Comparison of ENCODE assay signal across 10 cellular contexts in the genomic region with DNA sequence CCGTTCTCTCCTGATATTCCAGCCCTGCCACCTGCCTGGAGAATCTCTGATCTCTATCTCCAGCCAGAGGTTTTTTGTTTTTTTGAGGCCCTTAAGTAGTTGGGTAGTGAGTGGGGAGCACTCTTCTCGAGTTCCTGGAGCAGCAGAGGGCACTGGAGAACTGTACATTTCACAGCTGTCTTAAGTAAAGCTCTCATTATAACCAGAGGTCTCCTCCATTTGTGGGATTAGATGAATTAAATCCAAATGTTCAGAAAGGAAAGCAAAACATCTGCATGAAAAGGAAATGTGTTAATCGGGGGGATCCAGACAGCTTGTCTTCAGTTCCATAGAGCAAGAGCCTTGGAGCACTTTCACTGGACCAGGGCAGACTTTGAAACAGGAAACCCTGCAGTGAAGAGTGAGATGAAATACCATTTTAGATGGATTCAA. TPM values are rescaled to one million over a fixed set of nuclear protein-coding genes. Genes with fewer than 3 reads are reported as not detected.
DNase-seq lines count a peak whose midpoint lies in the region; ATAC-seq and TF ChIP-seq lines count a peak whose summit lies in the region.
"Had no signal": no experiment of that assay in that cellular context is flagged by ENCODE, and none has a peak within 500 bp of the region (broad histone marks: within the 10 kb centered on the region; RNA-seq: fewer than 3 reads in every experiment).

No MANE protein-coding gene starts in this region.

- ATAC-seq in GM19351 (IDR thresholded peaks at IDR 0.05; ENCODE audit: unreplicated experiment): no peak
- no peak for ATAC-seq in GM21737 (IDR thresholded peaks at IDR 0.05; ENCODE audit: unreplicated experiment)

- H3K4me3 ChIP-seq in dorsolateral prefrontal cortex: no peak overlapping the region

- DNase-seq in NCI-H2227 treated with DMSO at 0.1 percent for 48 hours (lab: John Stamatoyannopoulos, UW): peak; percentile 19
- DNase-seq in NCI-H2227 (lab: John Stamatoyannopoulos, UW; ENCODE audit: unreplicated experiment): no peak
- DNase-seq in NCI-H69 (lab: John Stamatoyannopoulos, UW): peak; percentile 8
- peak in 2 of 10 donors; percentile 20 to 43 for DNase-seq in dorsolateral prefrontal cortex
- DNase-seq in putamen (ENCODE audit: low spot score): peak; percentile 52
- no peak for DNase-seq in DMS153 (lab: John Stamatoyannopoulos, UW)
- DNase-seq: activated effector memory CD4-positive, alpha-beta T cell treated with anti-CD3 and anti-CD28 coated beads, Interleukin-2, amount 50 U/mL, for 16 hours; NCI-H526 had no signal

- peak in 46 of 56 donors; percentile 12 to 71 (median 39) for TF ChIP-seq CTCF in dorsolateral prefrontal cortex (IDR thresholded peaks at IDR 0.05 in 54 of 56, conservative IDR thresholded peaks at IDR 0.05 in 2 of 56; ENCODE audit: low read depth in 1 of 56, partially characterized antibody in 56 of 56)

- no peaks in the 10 kb centered on the region for H3K27me3 ChIP-seq in dorsolateral prefrontal cortex

- intact Hi-C loops in dorsolateral prefrontal cortex (cut with DNase I): loop anchor here in 1 of 2 donors (1.0 kb wide), 1 partner anchor 86 kb away; no protein-coding TSS in a partner anchor

- peak overlapping the region in 10 of 59 donors; percentile 9 to 64 (median 36) for H3K27ac ChIP-seq in dorsolateral prefrontal cortex

RNA-seq across cellular contexts. Expression of gene AOX1, which starts 32.8 kb away (rescaled TPM):
- 1 to 10 TPM in 104 of 120 experiments, under 1 TPM in 16; 0.39 to 8.4 (median 1.9) TPM for total RNA-seq in dorsolateral prefrontal cortex

Comparison
In these comparisons a context has a peak if more than half of its experiments do, and no peak if none do; other contexts are left out.
1. DNase-seq: peak in NCI-H2227 treated with DMSO at 0.1 percent for 48 hours (single experiment), NCI-H69 (single experiment) and putamen (single experiment); none in NCI-H2227 (single experiment) and DMS153 (single experiment).